8 cellular contexts compared by ENCODE assay signal in the genomic region with DNA sequence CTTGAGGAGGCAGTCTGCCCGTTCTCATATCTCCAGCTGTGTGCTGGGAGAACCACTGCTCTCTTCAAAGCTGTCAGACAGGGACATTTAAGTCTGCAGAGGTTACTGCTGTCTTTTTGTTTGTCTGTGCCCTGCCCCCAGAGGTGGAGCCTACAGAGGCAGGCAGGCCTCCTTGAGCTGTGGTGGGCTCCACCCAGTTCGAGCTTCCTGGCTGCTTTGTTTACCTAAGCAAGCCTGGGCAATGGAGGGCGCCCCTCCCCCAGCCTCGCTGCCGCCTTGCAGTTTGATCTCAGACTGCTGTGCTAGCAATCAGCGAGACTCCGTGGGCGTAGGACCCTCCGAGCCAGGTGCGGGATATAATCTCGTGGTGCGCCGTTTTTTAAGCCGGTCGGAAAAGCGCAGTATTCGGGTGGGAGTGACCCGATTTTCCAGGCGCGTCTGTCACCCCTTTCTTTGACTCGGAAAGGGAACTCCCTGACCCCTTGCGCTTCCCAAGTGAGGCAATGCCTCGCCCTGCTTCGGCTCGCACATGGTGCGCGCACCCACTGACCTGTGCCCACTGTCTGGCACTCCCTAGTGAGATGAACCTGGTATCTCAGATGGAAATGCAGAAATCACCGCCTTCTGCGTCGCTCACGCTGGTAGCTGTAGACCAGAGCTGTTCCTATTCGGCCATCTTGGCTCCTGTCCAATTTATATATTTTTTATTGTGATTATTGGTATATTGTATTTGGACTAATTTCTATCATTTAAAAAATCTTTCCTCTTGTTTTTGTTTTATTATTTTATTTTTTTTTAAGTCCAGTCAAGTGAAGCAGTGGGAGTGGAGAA. TPM values are rescaled to one million over a fixed set of nuclear protein-coding genes. Genes with fewer than 3 reads are reported as not detected.
DNase-seq lines count a peak whose midpoint lies in the region; ATAC-seq and TF ChIP-seq lines count a peak whose summit lies in the region.
"Not testable (repeated sequence)": the region's sequence is repeated elsewhere in the genome, so short reads cannot be mapped to it uniquely, and the experiment has no call there.

No MANE protein-coding gene starts in this region.

- peak overlapping the region; percentile 86 for H3K27ac Mint-ChIP-seq in CD4-positive, alpha-beta T cell
- peak overlapping the region; percentile 46 for H3K27ac Mint-ChIP-seq in T-helper 17 cell
- H3K27ac Mint-ChIP-seq in activated T-cell treated with anti-CD3 and anti-CD28 coated beads, Interleukin-2, amount 50 U/mL, for 24 hours, result peak overlapping the region; percentile 63
- H3K27ac Mint-ChIP-seq in neural progenitor cell, result not testable (repeated sequence)

- POLR2A ChIA-PET in CD4-positive, alpha-beta T cell (lab: Charles Lee), result interaction anchor here (1.4 kb wide), 1 partner anchor 413 kb away, joined by 3 read pairs; no protein-coding TSS in a partner anchor

- not testable (repeated sequence) for H3K27me3 ChIP-seq in CD4-positive, alpha-beta T cell (ENCODE audit: control insufficient read depth, insufficient read depth, low read length); mammary epithelial cell (ENCODE audit: insufficient read depth, low read length); neural progenitor cell

- H3K4me1 Mint-ChIP-seq in CD4-positive, alpha-beta T cell (ENCODE audit: low read depth), result peaks cover 20% of the 10 kb centered on the region
- H3K4me1 Mint-ChIP-seq in T-helper 17 cell, neural progenitor cell: not testable (repeated sequence)
- H3K4me1 Mint-ChIP-seq in activated T-cell treated with anti-CD3 and anti-CD28 coated beads, Interleukin-2, amount 50 U/mL, for 24 hours (ENCODE audit: low read depth), result peaks cover 18% of the 10 kb centered on the region

- not testable (repeated sequence) for H3K27ac ChIP-seq in CD4-positive, alpha-beta T cell (ENCODE audit: low read depth, low read length); mammary epithelial cell (ENCODE audit: insufficient read depth, low read depth, low read length); neural progenitor cell

- not testable (repeated sequence) for H3K79me2 ChIP-seq in mammary epithelial cell (ENCODE audit: insufficient read depth, low read length); neural progenitor cell (ENCODE audit: low read depth)

- not testable (repeated sequence) for H3K4me1 ChIP-seq in ES-I3 (ENCODE audit: insufficient read depth, low read length); mammary epithelial cell (ENCODE audit: insufficient read depth, low read length); neural progenitor cell

- not testable (repeated sequence) for H3K9me3 Mint-ChIP-seq in CD4-positive, alpha-beta T cell; activated T-cell treated with anti-CD3 and anti-CD28 coated beads, Interleukin-2, amount 50 U/mL, for 24 hours; neural progenitor cell

- not testable (repeated sequence) for H3K9me3 ChIP-seq in CD4-positive, alpha-beta T cell (ENCODE audit: control insufficient read depth, low read length); ES-I3 (ENCODE audit: control insufficient read depth, insufficient read depth, low read length); T-helper 17 cell (ENCODE audit: control insufficient read depth, low read length, poor library complexity, severe bottlenecking); mammary epithelial cell (replicated peaks; ENCODE audit: insufficient read depth, low read length); neural progenitor cell (ENCODE audit: low read depth)

- H3F3A ChIP-seq in neural progenitor cell (ENCODE audit: low read depth), result not testable (repeated sequence)

- ATAC-seq in CD4-positive, alpha-beta T cell (ENCODE audit: poor library complexity); T-helper 17 cell: not testable (repeated sequence)

- H3K4me2 ChIP-seq in mammary epithelial cell (ENCODE audit: insufficient read depth, low read depth, low read length) (peak overlapping the region; percentile 67), neural progenitor cell (peak overlapping the region; percentile 54)

- peaks cover 28% of the 10 kb centered on the region for H3K36me3 Mint-ChIP-seq in CD4-positive, alpha-beta T cell (ENCODE audit: low read depth)
- not testable (repeated sequence) for H3K36me3 Mint-ChIP-seq in T-helper 17 cell (ENCODE audit: low read depth); activated T-cell treated with anti-CD3 and anti-CD28 coated beads, Interleukin-2, amount 50 U/mL, for 24 hours (ENCODE audit: low read depth); neural progenitor cell

- H3K4me3 Mint-ChIP-seq in CD4-positive, alpha-beta T cell, result peak overlapping the region; percentile 66
- H3K4me3 Mint-ChIP-seq in T-helper 17 cell, result peak overlapping the region; percentile 49
- H3K4me3 Mint-ChIP-seq in activated T-cell treated with anti-CD3 and anti-CD28 coated beads, Interleukin-2, amount 50 U/mL, for 24 hours, result peak overlapping the region; percentile 51
- H3K4me3 Mint-ChIP-seq in neural progenitor cell, result not testable (repeated sequence)

- not testable (repeated sequence) for H3K27me3 Mint-ChIP-seq in CD4-positive, alpha-beta T cell; T-helper 17 cell; activated T-cell treated with anti-CD3 and anti-CD28 coated beads, Interleukin-2, amount 50 U/mL, for 24 hours; neural progenitor cell (ENCODE audit: insufficient read depth, low read depth)

- not testable (repeated sequence) for H2AFZ ChIP-seq in mammary epithelial cell (ENCODE audit: low read depth, low read length); neural progenitor cell (replicated peaks)

- H3K36me3 ChIP-seq in ES-I3 (ENCODE audit: insufficient read depth, low read length); mammary epithelial cell (ENCODE audit: insufficient read depth, low read length); neural progenitor cell: not testable (repeated sequence)

- not testable (repeated sequence) for BruUV-seq in mammary epithelial cell (replicated peaks; lab: Mats Ljungman, UMichigan)

- not testable (repeated sequence) for H3K4me3 ChIP-seq in mammary epithelial cell (replicated peaks in 1 of 3; ENCODE audit: insufficient read depth in 1 of 3, low read depth in 2 of 3, low read length in 3 of 3)
- peak overlapping the region; percentile 36 for H3K4me3 ChIP-seq in neural progenitor cell

- in situ Hi-C loops in mammary epithelial cell (cut with MboI; ENCODE audit: low sequenced_read_pairs in 2 of 2), result not testable (repeated sequence)

- CTCF ChIA-PET in CD4-positive, alpha-beta T cell (lab: Charles Lee); mammary epithelial cell (lab: Charles Lee; ENCODE audit: low non-redundant PET): not testable (repeated sequence)

- intact Hi-C loops in CD4-positive, alpha-beta T cell (cut with DNase I, micrococcal nuclease); mammary epithelial cell (cut with micrococcal nuclease): not testable (repeated sequence)

- not testable (repeated sequence) for H4K20me1 ChIP-seq in mammary epithelial cell (ENCODE audit: insufficient read depth, low read length); neural progenitor cell (ENCODE audit: low read depth)

- DNase-seq in CD4-positive, alpha-beta T cell; T-helper 17 cell; activated T-cell treated with anti-CD3 and anti-CD28 coated beads, Interleukin-2, amount 50 U/mL, for 24 hours; mammary epithelial cell; neural progenitor cell (ENCODE audit: low spot score): not testable (repeated sequence)
- DNase-seq in NCI-H1417 (lab: John Stamatoyannopoulos, UW) (peak; percentile 31 to 80 (median 34)), NCI-H510A treated with DMSO at 0.1 percent for 48 hours (lab: John Stamatoyannopoulos, UW) (peak; percentile 54)

- H3K9ac ChIP-seq in ES-I3 (ENCODE audit: low read depth, low read length), result peak overlapping the region; percentile 50; the same call in 1 of the 2 replicates
- H3K9ac ChIP-seq in mammary epithelial cell (ENCODE audit: insufficient read depth, low read length); neural progenitor cell: not testable (repeated sequence)

- 95% methylated on average over 15 of the region's 32 CpGs for WGBS in mammary epithelial cell (ENCODE audit: low coverage, missing lambda C conversion rate)

- dilution Hi-C loops in mammary epithelial cell (cut with HindIII; ENCODE audit: low sequenced_read_pairs), result not testable (repeated sequence)

- TF ChIP-seq CTCF in CD4-positive, alpha-beta T cell (IDR thresholded peaks at IDR 0.05); mammary epithelial cell (conservative IDR thresholded peaks at IDR 0.05 in 1 of 2, IDR thresholded peaks at IDR 0.05 in 1 of 2; ENCODE audit: extremely low read depth in 1 of 2, insufficient read depth in 1 of 2, low read depth in 1 of 2, low read length in 2 of 2); neural progenitor cell (IDR thresholded peaks at IDR 0.05): not testable (repeated sequence)

RNA-seq across cellular contexts. Expression of a gene that starts 59.7 kb away (rescaled TPM):
- total RNA-seq in CD4-positive, alpha-beta T cell, result 100 to 1,000 TPM; 234 to 254 TPM
- total RNA-seq in T-helper 17 cell, result 100 to 1,000 TPM; 467 to 499 TPM
- 100 to 1,000 TPM; 159 to 351 TPM for total RNA-seq in mammary epithelial cell
- polyA plus RNA-seq in mammary epithelial cell, result 64.0 TPM
- 149 TPM for polyA minus RNA-seq in mammary epithelial cell
- total RNA-seq in neural progenitor cell (ENCODE audit: low replicate concordance), result 136 and 193 TPM in 2 replicates
